In the genomic region with DNA sequence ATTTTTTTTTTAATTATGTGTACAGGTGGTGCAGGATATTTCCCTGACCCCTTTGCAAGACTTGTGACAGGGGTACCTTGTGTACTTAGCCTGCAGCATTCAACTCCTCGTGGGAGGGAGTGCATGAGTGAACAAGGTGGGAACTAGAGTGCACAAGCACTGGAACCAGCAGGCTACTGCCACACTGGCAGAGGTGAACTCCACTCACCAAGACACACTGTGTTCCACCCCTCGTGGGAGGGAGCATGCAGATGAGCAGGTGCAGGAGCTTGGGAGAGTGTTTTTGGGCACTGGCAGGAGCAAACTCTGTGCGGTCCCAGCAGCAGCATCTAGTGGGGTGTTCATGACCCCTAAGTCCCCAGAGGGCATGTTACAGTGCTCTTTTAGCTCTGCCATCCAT, we compare ENCODE assay signal across 14 cellular contexts.
DNase-seq lines count a peak whose midpoint lies in the region; ATAC-seq and TF ChIP-seq lines count a peak whose summit lies in the region.
"Had no signal": no experiment of that assay in that cellular context is flagged by ENCODE, and none has a peak within 500 bp of the region (broad histone marks: within the 10 kb centered on the region; RNA-seq: fewer than 3 reads in every experiment).

No MANE protein-coding gene starts in this region.

- intact Hi-C loops in CD4-positive, alpha-beta memory T cell (cut with micrococcal nuclease): no loop called here
- intact Hi-C loops in naive thymus-derived CD4-positive, alpha-beta T cell (cut with micrococcal nuclease): no loop called here

- no peaks in the 10 kb centered on the region for H3K36me3 ChIP-seq in BLaER1
- no peaks in the 10 kb centered on the region for H3K36me3 ChIP-seq in CD4-positive, alpha-beta memory T cell (ENCODE audit: insufficient read depth, low read length)
- no peaks in the 10 kb centered on the region for H3K36me3 ChIP-seq in brain microvascular endothelial cell (replicated peaks)
- no peaks in the 10 kb centered on the region for H3K36me3 ChIP-seq in naive thymus-derived CD4-positive, alpha-beta T cell (ENCODE audit: control insufficient read depth in 2 of 3, insufficient read depth in 3 of 3, low read length in 3 of 3)

- peaks cover 17 to 58% (median 46%) of the 10 kb centered on the region in 4 donors for H3K4me1 Mint-ChIP-seq in CD4-positive, alpha-beta memory T cell
- H3K4me1 Mint-ChIP-seq in naive thymus-derived CD4-positive, alpha-beta T cell: peaks cover 0 to 56% (median 43%) of the 10 kb centered on the region in 7 donors
- H3K4me1 Mint-ChIP-seq in effector memory CD8-positive, alpha-beta T cell (ENCODE audit: low read depth in 2 of 2): peaks cover 0 to 3% of the 10 kb centered on the region in 2 donors
- H3K4me1 Mint-ChIP-seq: B cell had no signal

- no peaks in the 10 kb centered on the region for H3K9me3 ChIP-seq in BLaER1
- H3K9me3 ChIP-seq in CD4-positive, alpha-beta memory T cell (ENCODE audit: control insufficient read depth in 1 of 2, low read length in 2 of 2): no peaks in the 10 kb centered on the region
- no peaks in the 10 kb centered on the region for H3K9me3 ChIP-seq in naive thymus-derived CD4-positive, alpha-beta T cell (ENCODE audit: control insufficient read depth in 2 of 3, low read length in 3 of 3)
- H3K9me3 ChIP-seq: Caco-2 had no signal

- no peak for DNase-seq in CD4-positive, alpha-beta memory T cell
- DNase-seq in renal cortical epithelial cell (ENCODE audit: low read depth): peak; percentile 39
- DNase-seq in ureter (ENCODE audit: low spot score): peak; percentile 24
- DNase-seq in brain microvascular endothelial cell: no peak
- no peak for DNase-seq in naive thymus-derived CD4-positive, alpha-beta T cell
- no peak for DNase-seq in effector memory CD8-positive, alpha-beta T cell
- DNase-seq: CD8-positive, alpha-beta memory T cell; DND-41; GDM1 had no signal

- no peaks in the 10 kb centered on the region for H3K36me3 Mint-ChIP-seq in CD4-positive, alpha-beta memory T cell
- no peaks in the 10 kb centered on the region for H3K36me3 Mint-ChIP-seq in naive thymus-derived CD4-positive, alpha-beta T cell
- H3K36me3 Mint-ChIP-seq in effector memory CD8-positive, alpha-beta T cell (ENCODE audit: insufficient read depth): no peaks in the 10 kb centered on the region
- H3K36me3 Mint-ChIP-seq: CD8-positive, alpha-beta memory T cell had no signal

- H3K27ac ChIP-seq in BLaER1 (no peak overlapping the region), brain microvascular endothelial cell (no peak overlapping the region)
- H3K27ac ChIP-seq in CD4-positive, alpha-beta memory T cell (ENCODE audit: low read depth, low read length): no peak overlapping the region
- H3K27ac ChIP-seq in naive thymus-derived CD4-positive, alpha-beta T cell (ENCODE audit: low read depth, low read length): no peak overlapping the region
- H3K27ac ChIP-seq: C4-2B had no signal

- H3K27me3 Mint-ChIP-seq in CD4-positive, alpha-beta memory T cell: peaks cover 0 to 5% of the 10 kb centered on the region in 2 donors
- peaks cover 0 to 4% (median 0%) of the 10 kb centered on the region in 5 donors for H3K27me3 Mint-ChIP-seq in naive thymus-derived CD4-positive, alpha-beta T cell
- H3K27me3 Mint-ChIP-seq in effector memory CD8-positive, alpha-beta T cell: peaks cover 17 to 26% of the 10 kb centered on the region in 2 donors

- no peak overlapping the region for H3K4me3 ChIP-seq in BLaER1
- no peak overlapping the region for H3K4me3 ChIP-seq in CD4-positive, alpha-beta memory T cell (ENCODE audit: low read length in 2 of 2)
- H3K4me3 ChIP-seq in brain microvascular endothelial cell (ENCODE audit: low read depth, low read length): no peak overlapping the region
- H3K4me3 ChIP-seq in naive thymus-derived CD4-positive, alpha-beta T cell (ENCODE audit: low read length): no peak overlapping the region

- no peak overlapping the region for H3K4me3 Mint-ChIP-seq in CD4-positive, alpha-beta memory T cell
- no peak overlapping the region for H3K4me3 Mint-ChIP-seq in naive thymus-derived CD4-positive, alpha-beta T cell
- H3K4me3 Mint-ChIP-seq in effector memory CD8-positive, alpha-beta T cell: no peak overlapping the region
- H3K4me3 Mint-ChIP-seq: B cell; CD8-positive, alpha-beta memory T cell had no signal

- no peaks in the 10 kb centered on the region for H4K20me1 ChIP-seq in BLaER1

- no peaks in the 10 kb centered on the region for H3K9me3 Mint-ChIP-seq in CD4-positive, alpha-beta memory T cell
- no peaks in the 10 kb centered on the region for H3K9me3 Mint-ChIP-seq in naive thymus-derived CD4-positive, alpha-beta T cell
- H3K9me3 Mint-ChIP-seq in effector memory CD8-positive, alpha-beta T cell: no peaks in the 10 kb centered on the region
- H3K9me3 Mint-ChIP-seq: CD8-positive, alpha-beta memory T cell had no signal

- no peak for TF ChIP-seq CTCF in brain microvascular endothelial cell (IDR thresholded peaks at IDR 0.05; ENCODE audit: low read depth, low read length, missing control alignments)

- CTCF ChIA-PET in CD4-positive, alpha-beta memory T cell (lab: Charles Lee; ENCODE audit: partially characterized antibody): interaction anchor here (5.3 kb wide), 1 partner anchor 13 kb away, joined by 36 read pairs; no protein-coding TSS in a partner anchor
- CTCF ChIA-PET in naive thymus-derived CD4-positive, alpha-beta T cell (lab: Charles Lee): no interaction called here

- H3K27me3 ChIP-seq in BLaER1: no peaks in the 10 kb centered on the region
- no peaks in the 10 kb centered on the region for H3K27me3 ChIP-seq in CD4-positive, alpha-beta memory T cell (ENCODE audit: insufficient read depth, low read length)
- H3K27me3 ChIP-seq in brain microvascular endothelial cell (replicated peaks): no peaks in the 10 kb centered on the region
- no peaks in the 10 kb centered on the region for H3K27me3 ChIP-seq in naive thymus-derived CD4-positive, alpha-beta T cell (ENCODE audit: control insufficient read depth in 2 of 2, insufficient read depth in 2 of 2, low read length in 2 of 2)

- in situ Hi-C loops in brain microvascular endothelial cell (cut with HindIII; ENCODE audit: low pct_ligation_motif_present, low sequenced_read_pairs): no loop called here

- H3K4me1 ChIP-seq in BLaER1: peaks cover 25% of the 10 kb centered on the region
- peaks cover 32% of the 10 kb centered on the region for H3K4me1 ChIP-seq in CD4-positive, alpha-beta memory T cell (ENCODE audit: insufficient read depth, low read length)
- no peaks in the 10 kb centered on the region for H3K4me1 ChIP-seq in naive thymus-derived CD4-positive, alpha-beta T cell (ENCODE audit: control insufficient read depth in 2 of 2, insufficient read depth in 2 of 2, low read length in 2 of 2)
- H3K4me1 ChIP-seq: Caco-2 had no signal

- H3K27ac Mint-ChIP-seq in CD4-positive, alpha-beta memory T cell: peak overlapping the region in 4 of 7 donors; percentile 25 to 62 (median 34)
- H3K27ac Mint-ChIP-seq in naive thymus-derived CD4-positive, alpha-beta T cell: peak overlapping the region in 1 of 9 donors; percentile 72
- no peak overlapping the region for H3K27ac Mint-ChIP-seq in effector memory CD8-positive, alpha-beta T cell
- H3K27ac Mint-ChIP-seq: B cell had no signal

- no peak overlapping the region for H3K9ac ChIP-seq in BLaER1

- H3K4me2 ChIP-seq in BLaER1: 0 out of 2 replicates have a peak overlapping the region, but pooled peaks have one; percentile 6

- no peak for ATAC-seq in naive thymus-derived CD4-positive, alpha-beta T cell
- ATAC-seq in effector memory CD8-positive, alpha-beta T cell (replicated peaks): no peak
- ATAC-seq: HCT116 had no signal

- POLR2A ChIA-PET in CD4-positive, alpha-beta memory T cell (lab: Charles Lee; ENCODE audit: partially characterized antibody): interaction anchor here (0.9 kb wide), 1 partner anchor 27 kb away, joined by 3 read pairs; no protein-coding TSS in a partner anchor
- POLR2A ChIA-PET in naive thymus-derived CD4-positive, alpha-beta T cell (lab: Charles Lee): no interaction called here

Comparison
In these comparisons a context has a peak if more than half of its experiments do, and no peak if none do; other contexts are left out.
1. DNase-seq: peak in renal cortical epithelial cell (single experiment) and ureter (single experiment); none in CD4-positive, alpha-beta memory T cell (0 of 5), brain microvascular endothelial cell (single experiment), naive thymus-derived CD4-positive, alpha-beta T cell (0 of 9) and effector memory CD8-positive, alpha-beta T cell (0 of 3).
2. H3K27ac Mint-ChIP-seq: peak in CD4-positive, alpha-beta memory T cell (4 of 7); none in effector memory CD8-positive, alpha-beta T cell (0 of 2).